ENCODE assay signal across 17 cellular contexts in genomic region chr6:29764422-29765196, GRCh38. TPM values are rescaled to one million over a fixed set of nuclear protein-coding genes. Genes with fewer than 3 reads are reported as not detected.
DNase-seq lines count a peak whose midpoint lies in the region; ATAC-seq lines count a peak whose summit lies in the region.
"Had no signal": no experiment of that assay in that cellular context is flagged by ENCODE, and none has a peak within 500 bp of the region (broad histone marks: within the 10 kb centered on the region; RNA-seq: fewer than 3 reads in every experiment).

No MANE protein-coding gene starts in this region.

- H3K4me3 ChIP-seq in CD8-positive, alpha-beta memory T cell (ENCODE audit: low read length): no peak overlapping the region

- no peak overlapping the region for H3K4me3 Mint-ChIP-seq in activated CD8-positive, alpha-beta memory T cell treated with anti-CD3 and anti-CD28 coated beads, Interleukin-2, amount 10 ng/mL, durations not matched to agents 7 days and 5 days
- no peak overlapping the region for H3K4me3 Mint-ChIP-seq in activated T-helper 2 cell treated with anti-CD3 and anti-CD28 coated beads, Interferon-gamma antibody, Interleukin-2, Interleukin-4, amounts not matched to agents 10 μg/mL and 5 μg/mL and 100 μg/mL, durations not matched to agents 14 hours and 24 hours and 36 hours (ENCODE audit: low read depth)
- H3K4me3 Mint-ChIP-seq in stimulated activated effector memory CD8-positive, alpha-beta T cell treated with anti-CD3 and anti-CD28 coated beads, Interleukin-12 subunit alpha, Interleukin-12 subunit beta, amount 100 ng/mL, for 72 hours: no peak overlapping the region
- H3K4me3 Mint-ChIP-seq in CD8-positive, alpha-beta memory T cell: peak overlapping the region in 1 of 7 donors; percentile 45
- H3K4me3 Mint-ChIP-seq: CD4-positive, CD25-positive, alpha-beta regulatory T cell had no signal

- H3K27ac ChIP-seq in CD8-positive, alpha-beta memory T cell (ENCODE audit: low read depth, low read length): no peak overlapping the region

- POLR2A ChIA-PET in CD8-positive, alpha-beta memory T cell (lab: Charles Lee): no interaction called here

- no peaks in the 10 kb centered on the region for H3K36me3 ChIP-seq in CD8-positive, alpha-beta memory T cell (ENCODE audit: insufficient read depth, low read length)

- H3K36me3 Mint-ChIP-seq in activated CD8-positive, alpha-beta memory T cell treated with anti-CD3 and anti-CD28 coated beads, Interleukin-2, amount 10 ng/mL, durations not matched to agents 7 days and 5 days: peaks cover 2% of the 10 kb centered on the region
- no peaks in the 10 kb centered on the region for H3K36me3 Mint-ChIP-seq in activated T-helper 2 cell treated with anti-CD3 and anti-CD28 coated beads, Interferon-gamma antibody, Interleukin-2, Interleukin-4, amounts not matched to agents 10 μg/mL and 5 μg/mL and 100 μg/mL, durations not matched to agents 14 hours and 24 hours and 36 hours (ENCODE audit: low read depth)
- H3K36me3 Mint-ChIP-seq in stimulated activated effector memory CD8-positive, alpha-beta T cell treated with anti-CD3 and anti-CD28 coated beads, Interleukin-12 subunit alpha, Interleukin-12 subunit beta, amount 100 ng/mL, for 72 hours: no peaks in the 10 kb centered on the region
- H3K36me3 Mint-ChIP-seq in CD8-positive, alpha-beta memory T cell: no peaks in the 10 kb centered on the region
- H3K36me3 Mint-ChIP-seq: CD4-positive, CD25-positive, alpha-beta regulatory T cell had no signal

- ATAC-seq in activated CD8-positive, alpha-beta memory T cell treated with anti-CD3 and anti-CD28 coated beads, Interleukin-2, amount 10 ng/mL, durations not matched to agents 7 days and 5 days: peak; percentile 28
- peak; percentile 76 for ATAC-seq in esophagus mucosa
- peak; percentile 63 for ATAC-seq in stimulated activated effector memory CD8-positive, alpha-beta T cell treated with anti-CD3 and anti-CD28 coated beads, Interleukin-12 subunit alpha, Interleukin-12 subunit beta, amount 100 ng/mL, for 72 hours
- ATAC-seq in GM21381 (IDR thresholded peaks at IDR 0.05; ENCODE audit: unreplicated experiment): no peak
- ATAC-seq: left lobe of liver had no signal

- H3K9me3 Mint-ChIP-seq in activated CD8-positive, alpha-beta memory T cell treated with anti-CD3 and anti-CD28 coated beads, Interleukin-2, amount 10 ng/mL, durations not matched to agents 7 days and 5 days (ENCODE audit: low read depth): no peaks in the 10 kb centered on the region
- H3K9me3 Mint-ChIP-seq in activated T-helper 2 cell treated with anti-CD3 and anti-CD28 coated beads, Interferon-gamma antibody, Interleukin-2, Interleukin-4, amounts not matched to agents 10 μg/mL and 5 μg/mL and 100 μg/mL, durations not matched to agents 14 hours and 24 hours and 36 hours: no peaks in the 10 kb centered on the region
- H3K9me3 Mint-ChIP-seq in stimulated activated effector memory CD8-positive, alpha-beta T cell treated with anti-CD3 and anti-CD28 coated beads, Interleukin-12 subunit alpha, Interleukin-12 subunit beta, amount 100 ng/mL, for 72 hours: no peaks in the 10 kb centered on the region
- H3K9me3 Mint-ChIP-seq in CD8-positive, alpha-beta memory T cell: no peaks in the 10 kb centered on the region

- H3K9me3 ChIP-seq in CD8-positive, alpha-beta memory T cell (ENCODE audit: low read length): no peaks in the 10 kb centered on the region

- CTCF ChIA-PET in activated CD8-positive, alpha-beta memory T cell treated with anti-CD3 and anti-CD28 coated beads, Interleukin-2, amount 10 ng/mL, durations not matched to agents 7 days and 5 days (lab: Charles Lee): interaction anchor here (0.5 to 2.9 kb wide), 3 partner anchors 12 to 869 kb away, joined by 3 to 15 read pairs (median 3); no protein-coding TSS in a partner anchor
- CTCF ChIA-PET in CD8-positive, alpha-beta memory T cell (lab: Charles Lee): interaction anchor here (1.3 to 1.4 kb wide), 2 partner anchors 11 to 26 kb away, joined by 3 to 4 read pairs; no protein-coding TSS in a partner anchor

- peaks cover 2% of the 10 kb centered on the region for H3K27me3 Mint-ChIP-seq in activated CD8-positive, alpha-beta memory T cell treated with anti-CD3 and anti-CD28 coated beads, Interleukin-2, amount 10 ng/mL, durations not matched to agents 7 days and 5 days
- H3K27me3 Mint-ChIP-seq in activated T-helper 2 cell treated with anti-CD3 and anti-CD28 coated beads, Interferon-gamma antibody, Interleukin-2, Interleukin-4, amounts not matched to agents 10 μg/mL and 5 μg/mL and 100 μg/mL, durations not matched to agents 14 hours and 24 hours and 36 hours (ENCODE audit: low read depth): peaks cover 7% of the 10 kb centered on the region
- peaks cover 8 to 10% of the 10 kb centered on the region in 2 donors for H3K27me3 Mint-ChIP-seq in CD8-positive, alpha-beta memory T cell
- H3K27me3 Mint-ChIP-seq: CD4-positive, CD25-positive, alpha-beta regulatory T cell had no signal

- H3K4me1 Mint-ChIP-seq in activated CD8-positive, alpha-beta memory T cell treated with anti-CD3 and anti-CD28 coated beads, Interleukin-2, amount 10 ng/mL, durations not matched to agents 7 days and 5 days: peaks cover 36% of the 10 kb centered on the region
- H3K4me1 Mint-ChIP-seq in activated T-helper 2 cell treated with anti-CD3 and anti-CD28 coated beads, Interferon-gamma antibody, Interleukin-2, Interleukin-4, amounts not matched to agents 10 μg/mL and 5 μg/mL and 100 μg/mL, durations not matched to agents 14 hours and 24 hours and 36 hours (ENCODE audit: low read depth): peaks cover 11% of the 10 kb centered on the region
- H3K4me1 Mint-ChIP-seq in stimulated activated effector memory CD8-positive, alpha-beta T cell treated with anti-CD3 and anti-CD28 coated beads, Interleukin-12 subunit alpha, Interleukin-12 subunit beta, amount 100 ng/mL, for 72 hours: peaks cover 21% of the 10 kb centered on the region
- peaks cover 0 to under 1% (median under 1%) of the 10 kb centered on the region in 3 donors for H3K4me1 Mint-ChIP-seq in CD8-positive, alpha-beta memory T cell

- peaks cover 5% of the 10 kb centered on the region for H3K27me3 ChIP-seq in CD8-positive, alpha-beta memory T cell (ENCODE audit: insufficient read depth, low read length, poor library complexity, severe bottlenecking)

- no peak for DNase-seq in activated CD8-positive, alpha-beta memory T cell treated with anti-CD3 and anti-CD28 coated beads, Interleukin-2, amount 10 ng/mL, durations not matched to agents 7 days and 5 days
- no peak for DNase-seq in activated CD8-positive, alpha-beta memory T cell treated with anti-CD3 and anti-CD28 coated beads, Interleukin-2, amount 50 U/mL, for 4 hours
- no peak for DNase-seq in activated T-helper 2 cell treated with anti-CD3 and anti-CD28 coated beads, Interferon-gamma antibody, Interleukin-2, Interleukin-4, amounts not matched to agents 10 μg/mL and 5 μg/mL and 100 μg/mL, durations not matched to agents 14 hours and 24 hours and 36 hours (ENCODE audit: low spot score)
- no peak for DNase-seq in stimulated activated effector memory CD8-positive, alpha-beta T cell treated with anti-CD3 and anti-CD28 coated beads, Interleukin-12 subunit alpha, Interleukin-12 subunit beta, amount 100 ng/mL, for 72 hours (ENCODE audit: low spot score in 2 of 2)
- DNase-seq in CD8-positive, alpha-beta memory T cell: no peak
- DNase-seq in SK-N-DZ (ENCODE audit: low spot score): no peak
- DNase-seq: ACHN; caudate nucleus; effector memory CD4-positive, alpha-beta T cell; foreskin melanocyte; NCI-H2029; SHP77 treated with DMSO at 0.1 percent for 48 hours; substantia nigra had no signal

- H3K4me1 ChIP-seq in CD8-positive, alpha-beta memory T cell (ENCODE audit: insufficient read depth, low read length): no peaks in the 10 kb centered on the region

- peak overlapping the region; percentile 73 for H3K27ac Mint-ChIP-seq in activated CD8-positive, alpha-beta memory T cell treated with anti-CD3 and anti-CD28 coated beads, Interleukin-2, amount 10 ng/mL, durations not matched to agents 7 days and 5 days
- H3K27ac Mint-ChIP-seq in activated T-helper 2 cell treated with anti-CD3 and anti-CD28 coated beads, Interferon-gamma antibody, Interleukin-2, Interleukin-4, amounts not matched to agents 10 μg/mL and 5 μg/mL and 100 μg/mL, durations not matched to agents 14 hours and 24 hours and 36 hours: peak overlapping the region; percentile 46
- H3K27ac Mint-ChIP-seq in stimulated activated effector memory CD8-positive, alpha-beta T cell treated with anti-CD3 and anti-CD28 coated beads, Interleukin-12 subunit alpha, Interleukin-12 subunit beta, amount 100 ng/mL, for 72 hours: peak overlapping the region; percentile 43
- H3K27ac Mint-ChIP-seq in CD8-positive, alpha-beta memory T cell: no peak overlapping the region

- intact Hi-C loops in activated T-helper 2 cell treated with anti-CD3 and anti-CD28 coated beads, Interferon-gamma antibody, Interleukin-2, Interleukin-4, amounts not matched to agents 10 μg/mL and 5 μg/mL and 100 μg/mL, durations not matched to agents 14 hours and 24 hours and 36 hours (cut with micrococcal nuclease): no loop called here

RNA-seq across cellular contexts. Expression of gene HLA-F, which starts 41.4 kb away (rescaled TPM):
- 100 to 1,000 TPM; 300 to 444 TPM for total RNA-seq in activated CD8-positive, alpha-beta memory T cell treated with anti-CD3 and anti-CD28 coated beads, Interleukin-2, amount 10 ng/mL, durations not matched to agents 7 days and 5 days
- total RNA-seq in activated T-helper 2 cell treated with anti-CD3 and anti-CD28 coated beads, Interferon-gamma antibody, Interleukin-2, Interleukin-4, amounts not matched to agents 10 μg/mL and 5 μg/mL and 100 μg/mL, durations not matched to agents 14 hours and 24 hours and 36 hours: 266 and 278 TPM in 2 replicates
- total RNA-seq in esophagus mucosa: 6.8 TPM
- total RNA-seq in CD8-positive, alpha-beta memory T cell: 100 to 1,000 TPM; 222 to 242 TPM
- 500 TPM for polyA plus RNA-seq in CD8-positive, alpha-beta memory T cell
- polyA plus RNA-seq in SK-N-DZ (2014; cell fraction: cytosol; rRNA removed): not detected in 2 replicates
- polyA plus RNA-seq in SK-N-DZ (2014; cell fraction: nucleus; rRNA removed): not detected in 2 replicates

Comparison
In these comparisons a context has a peak if more than half of its experiments do, and no peak if none do; other contexts are left out.
1. H3K27ac Mint-ChIP-seq: peak in activated CD8-positive, alpha-beta memory T cell treated with anti-CD3 and anti-CD28 coated beads, Interleukin-2, amount 10 ng/mL, durations not matched to agents 7 days and 5 days (single experiment), activated T-helper 2 cell treated with anti-CD3 and anti-CD28 coated beads, Interferon-gamma antibody, Interleukin-2, Interleukin-4, amounts not matched to agents 10 μg/mL and 5 μg/mL and 100 μg/mL, durations not matched to agents 14 hours and 24 hours and 36 hours (single experiment) and stimulated activated effector memory CD8-positive, alpha-beta T cell treated with anti-CD3 and anti-CD28 coated beads, Interleukin-12 subunit alpha, Interleukin-12 subunit beta, amount 100 ng/mL, for 72 hours (single experiment); none in CD8-positive, alpha-beta memory T cell (0 of 8).
2. RNA of gene HLA-F, which starts 41.4 kb away (total RNA-seq): 300 to 444 TPM in activated CD8-positive, alpha-beta memory T cell treated with anti-CD3 and anti-CD28 coated beads, Interleukin-2, amount 10 ng/mL, durations not matched to agents 7 days and 5 days, 266 to 278 TPM in activated T-helper 2 cell treated with anti-CD3 and anti-CD28 coated beads, Interferon-gamma antibody, Interleukin-2, Interleukin-4, amounts not matched to agents 10 μg/mL and 5 μg/mL and 100 μg/mL, durations not matched to agents 14 hours and 24 hours and 36 hours and 222 to 242 TPM in CD8-positive, alpha-beta memory T cell; 6.8 TPM in esophagus mucosa (single experiment); every median in the first group is over 10 times any median in the second.